ENCODE assay signal across 2 cellular contexts in genomic region chr11:32895471-32895870, GRCh38.
TF ChIP-seq lines count a peak whose summit lies in the region.

No MANE protein-coding gene starts in this region.

TF ChIP-seq in SK-N-SH, 30 proteins besides CTCF, POLR2A, EP300 and RAD21 (continued from another document):
- TF ChIP-seq, protein P1, sequence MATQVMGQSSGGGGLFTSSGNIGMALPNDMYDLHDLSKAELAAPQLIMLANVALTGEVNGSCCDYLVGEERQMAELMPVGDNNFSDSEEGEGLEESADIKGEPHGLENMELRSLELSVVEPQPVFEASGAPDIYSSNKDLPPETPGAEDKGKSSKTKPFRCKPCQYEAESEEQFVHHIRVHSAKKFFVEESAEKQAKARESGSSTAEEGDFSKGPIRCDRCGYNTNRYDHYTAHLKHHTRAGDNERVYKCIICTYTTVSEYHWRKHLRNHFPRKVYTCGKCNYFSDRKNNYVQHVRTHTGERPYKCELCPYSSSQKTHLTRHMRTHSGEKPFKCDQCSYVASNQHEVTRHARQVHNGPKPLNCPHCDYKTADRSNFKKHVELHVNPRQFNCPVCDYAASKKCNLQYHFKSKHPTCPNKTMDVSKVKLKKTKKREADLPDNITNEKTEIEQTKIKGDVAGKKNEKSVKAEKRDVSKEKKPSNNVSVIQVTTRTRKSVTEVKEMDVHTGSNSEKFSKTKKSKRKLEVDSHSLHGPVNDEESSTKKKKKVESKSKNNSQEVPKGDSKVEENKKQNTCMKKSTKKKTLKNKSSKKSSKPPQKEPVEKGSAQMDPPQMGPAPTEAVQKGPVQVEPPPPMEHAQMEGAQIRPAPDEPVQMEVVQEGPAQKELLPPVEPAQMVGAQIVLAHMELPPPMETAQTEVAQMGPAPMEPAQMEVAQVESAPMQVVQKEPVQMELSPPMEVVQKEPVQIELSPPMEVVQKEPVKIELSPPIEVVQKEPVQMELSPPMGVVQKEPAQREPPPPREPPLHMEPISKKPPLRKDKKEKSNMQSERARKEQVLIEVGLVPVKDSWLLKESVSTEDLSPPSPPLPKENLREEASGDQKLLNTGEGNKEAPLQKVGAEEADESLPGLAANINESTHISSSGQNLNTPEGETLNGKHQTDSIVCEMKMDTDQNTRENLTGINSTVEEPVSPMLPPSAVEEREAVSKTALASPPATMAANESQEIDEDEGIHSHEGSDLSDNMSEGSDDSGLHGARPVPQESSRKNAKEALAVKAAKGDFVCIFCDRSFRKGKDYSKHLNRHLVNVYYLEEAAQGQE (IDR thresholded peaks at IDR 0.05; ENCODE audit: low read depth, low read length) = no peak
- no peak for TF ChIP-seq NFIC (IDR thresholded peaks at IDR 0.05; ENCODE audit: borderline replicate concordance)
- no peak for TF ChIP-seq FOXM1 (IDR thresholded peaks at IDR 0.05; ENCODE audit: low read depth)
- TF ChIP-seq, protein P2, sequence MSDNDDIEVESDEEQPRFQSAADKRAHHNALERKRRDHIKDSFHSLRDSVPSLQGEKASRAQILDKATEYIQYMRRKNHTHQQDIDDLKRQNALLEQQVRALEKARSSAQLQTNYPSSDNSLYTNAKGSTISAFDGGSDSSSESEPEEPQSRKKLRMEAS (IDR thresholded peaks at IDR 0.05; ENCODE audit: low read depth) = no peak
- no peak for TF ChIP-seq ELF1 (IDR thresholded peaks at IDR 0.05)
- TF ChIP-seq PBX3 (IDR thresholded peaks at IDR 0.05) = no peak
- no peak for TF ChIP-seq POLR2AphosphoS5 (IDR thresholded peaks at IDR 0.05; ENCODE audit: low read depth, low read length)
- no peak for TF ChIP-seq GATA2 (CRISPR knock-in tag; IDR thresholded peaks at IDR 0.05)
- TF ChIP-seq MXI1 (IDR thresholded peaks at IDR 0.05; ENCODE audit: low read depth, low read length) = no peak
- TF ChIP-seq FOXJ3 (CRISPR knock-in tag; IDR thresholded peaks at IDR 0.05) = no peak
- no peak for TF ChIP-seq RFX5 (IDR thresholded peaks at IDR 0.05; ENCODE audit: low read length)

TF ChIP-seq in SK-N-SH treated with all-trans-retinoic acid at 6 μM for 48 hours, 23 proteins besides CTCF, POLR2A, EP300 and RAD21 (continued from another document):
- TF ChIP-seq, protein P3, sequence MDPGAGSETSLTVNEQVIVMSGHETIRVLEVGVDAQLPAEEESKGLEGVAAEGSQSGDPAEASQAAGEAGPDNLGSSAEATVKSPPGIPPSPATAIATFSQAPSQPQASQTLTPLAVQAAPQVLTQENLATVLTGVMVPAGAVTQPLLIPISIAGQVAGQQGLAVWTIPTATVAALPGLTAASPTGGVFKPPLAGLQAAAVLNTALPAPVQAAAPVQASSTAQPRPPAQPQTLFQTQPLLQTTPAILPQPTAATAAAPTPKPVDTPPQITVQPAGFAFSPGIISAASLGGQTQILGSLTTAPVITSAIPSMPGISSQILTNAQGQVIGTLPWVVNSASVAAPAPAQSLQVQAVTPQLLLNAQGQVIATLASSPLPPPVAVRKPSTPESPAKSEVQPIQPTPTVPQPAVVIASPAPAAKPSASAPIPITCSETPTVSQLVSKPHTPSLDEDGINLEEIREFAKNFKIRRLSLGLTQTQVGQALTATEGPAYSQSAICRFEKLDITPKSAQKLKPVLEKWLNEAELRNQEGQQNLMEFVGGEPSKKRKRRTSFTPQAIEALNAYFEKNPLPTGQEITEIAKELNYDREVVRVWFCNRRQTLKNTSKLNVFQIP (CRISPR knock-in tag; IDR thresholded peaks at IDR 0.05; ENCODE audit: borderline replicate concordance, low read depth) = no peak
- TF ChIP-seq SNAI2 (CRISPR knock-in tag; IDR thresholded peaks at IDR 0.05) (no peak), RARB (CRISPR knock-in tag; IDR thresholded peaks at IDR 0.05) (no peak), ZNF8 (CRISPR knock-in tag; IDR thresholded peaks at IDR 0.05) (no peak), ZNF70 (CRISPR knock-in tag; IDR thresholded peaks at IDR 0.05) (no peak), ISL1 (CRISPR knock-in tag; IDR thresholded peaks at IDR 0.05) (no peak), CREB5 (CRISPR knock-in tag; IDR thresholded peaks at IDR 0.05; ENCODE audit: low read depth) (no peak)
- TF ChIP-seq, protein P4, sequence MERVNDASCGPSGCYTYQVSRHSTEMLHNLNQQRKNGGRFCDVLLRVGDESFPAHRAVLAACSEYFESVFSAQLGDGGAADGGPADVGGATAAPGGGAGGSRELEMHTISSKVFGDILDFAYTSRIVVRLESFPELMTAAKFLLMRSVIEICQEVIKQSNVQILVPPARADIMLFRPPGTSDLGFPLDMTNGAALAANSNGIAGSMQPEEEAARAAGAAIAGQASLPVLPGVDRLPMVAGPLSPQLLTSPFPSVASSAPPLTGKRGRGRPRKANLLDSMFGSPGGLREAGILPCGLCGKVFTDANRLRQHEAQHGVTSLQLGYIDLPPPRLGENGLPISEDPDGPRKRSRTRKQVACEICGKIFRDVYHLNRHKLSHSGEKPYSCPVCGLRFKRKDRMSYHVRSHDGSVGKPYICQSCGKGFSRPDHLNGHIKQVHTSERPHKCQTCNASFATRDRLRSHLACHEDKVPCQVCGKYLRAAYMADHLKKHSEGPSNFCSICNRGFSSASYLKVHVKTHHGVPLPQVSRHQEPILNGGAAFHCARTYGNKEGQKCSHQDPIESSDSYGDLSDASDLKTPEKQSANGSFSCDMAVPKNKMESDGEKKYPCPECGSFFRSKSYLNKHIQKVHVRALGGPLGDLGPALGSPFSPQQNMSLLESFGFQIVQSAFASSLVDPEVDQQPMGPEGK (CRISPR knock-in tag; IDR thresholded peaks at IDR 0.05; ENCODE audit: borderline replicate concordance) = no peak
TF ChIP-seq in SK-N-SH treated with all-trans-retinoic acid at 6 μM for 48 hours: peak in this region for 0.
